In genomic region chr11:118216621-118217526, GRCh38 we compare ENCODE assay signal across 1 cellular context.
TF ChIP-seq lines count a peak whose summit lies in the region.

No MANE protein-coding gene starts in this region.

TF ChIP-seq in GM23338, 12 proteins besides CTCF, POLR2A, EP300 and RAD21 (continued from another document):
- TF ChIP-seq ZNF462 (CRISPR knock-in tag; IDR thresholded peaks at IDR 0.05) (no peak), NANOG (IDR thresholded peaks at IDR 0.05; ENCODE audit: borderline replicate concordance) (no peak), STAT1 (IDR thresholded peaks at IDR 0.05; ENCODE audit: unreplicated experiment) (no peak), POLR2AphosphoS5 (IDR thresholded peaks at IDR 0.05; ENCODE audit: low read depth) (no peak), ZNF114 (CRISPR knock-in tag; IDR thresholded peaks at IDR 0.05) (no peak), EZH2 (IDR thresholded peaks at IDR 0.05; ENCODE audit: low read depth, unreplicated experiment) (no peak), ZNF331 (CRISPR knock-in tag; IDR thresholded peaks at IDR 0.05; ENCODE audit: low read depth) (no peak), JUNB (IDR thresholded peaks at IDR 0.05; ENCODE audit: unreplicated experiment) (no peak), EZH2phosphoT487 (IDR thresholded peaks at IDR 0.05; ENCODE audit: unreplicated experiment) (no peak), REST (IDR thresholded peaks at IDR 0.05; ENCODE audit: unreplicated experiment) (no peak), CREB1 (CRISPR knock-in tag; IDR thresholded peaks at IDR 0.05; ENCODE audit: low read depth) (no peak)
